ENCODE assay signal across 22 cellular contexts in genomic region chr19:5247957-5248705, GRCh38.
"Had no signal": no experiment of that assay in that cellular context is flagged by ENCODE, and none has a peak within 500 bp of the region (broad histone marks: within the 10 kb centered on the region; RNA-seq: fewer than 3 reads in every experiment).

No MANE protein-coding gene starts in this region.

- H3K9me3 Mint-ChIP-seq: activated naive CD4-positive, alpha-beta T cell treated with anti-CD3 and anti-CD28 coated beads for 36 hours; activated naive CD8-positive, alpha-beta T cell treated with anti-CD3 and anti-CD28 coated beads for 36 hours; effector memory CD8-positive, alpha-beta T cell; naive B cell; T-helper 2 cell treated with Interferon-gamma antibody and Interleukin-4, amounts not matched to agents 5 μg/mL and 100 μg/mL, for 36 hours had no signal

- H3K4me1 Mint-ChIP-seq: naive B cell; stimulated activated naive B cell treated with anti-CD40 and anti-IgM and Interleukin-4, amounts not matched to agents 10 μg/mL and 1 μg/mL and 100 μg/mL, for 72 hours had no signal

- DNase-seq: activated CD4-positive, alpha-beta T cell treated with anti-CD3 and anti-CD28 coated beads for 36 hours; activated CD4-positive, alpha-beta T cell treated with anti-CD3 and anti-CD28 coated beads, Interleukin-2, amount 50 U/mL, for 4 hours; activated CD4-positive, CD25-positive, alpha-beta regulatory T cell; activated effector memory CD4-positive, alpha-beta T cell treated with Interleukin-2 at 50 U/mL for 16 hours; activated naive CD4-positive, alpha-beta T cell treated with anti-CD3 and anti-CD28 coated beads for 36 hours; activated naive CD8-positive, alpha-beta T cell treated with anti-CD3 and anti-CD28 coated beads for 36 hours; activated T-cell treated with anti-CD3 and anti-CD28 coated beads for 4 hours; adrenal gland; cortex of kidney; effector memory CD8-positive, alpha-beta T cell; foreskin fibroblast; heart left ventricle; hypothalamus; left ventricle myocardium superior; naive B cell; stimulated activated CD4-positive, alpha-beta T cell treated with anti-CD3 and anti-CD28 coated beads, Interleukin-15, amount 100 ng/mL, for 24 hours; stimulated activated CD4-positive, alpha-beta T cell treated with anti-CD3 and anti-CD28 coated beads, Interleukin-2, amount 100 ng/mL, for 24 hours; stimulated activated naive B cell treated with anti-CD40 and anti-IgM and Interleukin-4, amounts not matched to agents 10 μg/mL and 1 μg/mL and 100 μg/mL, for 72 hours; T-helper 1 cell had no signal

- H3K27me3 Mint-ChIP-seq: activated naive CD8-positive, alpha-beta T cell treated with anti-CD3 and anti-CD28 coated beads for 36 hours had no signal

- H3K4me3 Mint-ChIP-seq: activated CD4-positive, alpha-beta T cell treated with anti-CD3 and anti-CD28 coated beads for 36 hours; activated naive CD4-positive, alpha-beta T cell treated with anti-CD3 and anti-CD28 coated beads for 36 hours; activated naive CD8-positive, alpha-beta T cell treated with anti-CD3 and anti-CD28 coated beads for 36 hours; effector memory CD8-positive, alpha-beta T cell; naive B cell; stimulated activated naive B cell treated with anti-CD40 and anti-IgM and Interleukin-4, amounts not matched to agents 10 μg/mL and 1 μg/mL and 100 μg/mL, for 72 hours; T-helper 2 cell treated with Interferon-gamma antibody and Interleukin-4, amounts not matched to agents 5 μg/mL and 100 μg/mL, for 36 hours had no signal

- ATAC-seq: activated CD4-positive, alpha-beta T cell treated with anti-CD3 and anti-CD28 coated beads for 36 hours; effector memory CD8-positive, alpha-beta T cell; esophagus mucosa; heart left ventricle; left ventricle myocardium superior; right cardiac atrium; stimulated activated naive B cell treated with anti-CD40 and anti-IgM and Interleukin-4, amounts not matched to agents 10 μg/mL and 1 μg/mL and 100 μg/mL, for 72 hours had no signal

- H3K36me3 Mint-ChIP-seq: naive B cell; stimulated activated naive B cell treated with anti-CD40 and anti-IgM and Interleukin-4, amounts not matched to agents 10 μg/mL and 1 μg/mL and 100 μg/mL, for 72 hours had no signal
